37 cellular contexts compared by ENCODE assay signal in the genomic region with DNA sequence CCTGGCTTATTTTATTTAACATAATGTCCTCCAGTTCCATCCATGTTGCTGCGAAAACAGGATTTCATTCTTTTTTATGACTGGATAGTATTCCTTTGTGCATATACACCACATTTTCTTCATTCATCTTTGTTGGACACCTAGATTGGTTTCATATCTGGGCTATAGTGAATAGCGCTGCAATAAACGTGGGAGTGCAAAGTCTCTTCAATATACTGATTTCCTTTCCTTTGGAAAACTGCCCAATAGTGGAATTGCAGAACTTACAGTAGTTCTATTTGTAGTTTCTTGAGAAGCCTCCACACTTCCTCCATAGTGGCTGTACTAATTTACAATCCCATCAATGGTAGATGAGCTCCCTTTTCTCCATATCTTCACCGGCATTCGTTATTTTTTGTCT.
"Had no signal": no experiment of that assay in that cellular context is flagged by ENCODE, and none has a peak within 500 bp of the region (broad histone marks: within the 10 kb centered on the region; RNA-seq: fewer than 3 reads in every experiment).

No MANE protein-coding gene starts in this region.

- FAIRE-seq: bronchial epithelial cell, TTC549 had no signal

- H3K27ac Mint-ChIP-seq: activated B cell treated with CpG ODN at 0.5 μM for 24 hours; activated CD4-positive, alpha-beta memory T cell treated with anti-CD3 and anti-CD28 coated beads, Interleukin-2, amount 10 ng/mL, durations not matched to agents 7 days and 5 days; activated CD4-positive, alpha-beta T cell treated with anti-CD3 and anti-CD28 coated beads for 36 hours; activated CD4-positive, alpha-beta T cell treated with anti-CD3 and anti-CD28 coated beads, Interleukin-2, amount 10 ng/mL, durations not matched to agents 7 days and 5 days; activated CD8-positive, alpha-beta memory T cell treated with anti-CD3 and anti-CD28 coated beads, Interleukin-2, amount 10 ng/mL, durations not matched to agents 7 days and 5 days; activated CD8-positive, alpha-beta T cell treated with anti-CD3 and anti-CD28 coated beads, Interleukin-2, amount 10 ng/mL, durations not matched to agents 7 days and 5 days; activated naive CD4-positive, alpha-beta T cell treated with anti-CD3 and anti-CD28 coated beads, Interleukin-2, amount 10 ng/mL, durations not matched to agents 7 days and 5 days; activated naive CD4-positive, alpha-beta T cell treated with anti-CD3 and anti-CD28 coated beads, Interleukin-2, amount 50 U/mL, for 24 hours; activated naive CD8-positive, alpha-beta T cell; activated naive CD8-positive, alpha-beta T cell treated with anti-CD3 and anti-CD28 coated beads, Interleukin-2, amount 10 ng/mL, durations not matched to agents 7 days and 5 days; activated naive CD8-positive, alpha-beta T cell treated with anti-CD3 and anti-CD28 coated beads, Interleukin-2, amount 50 U/mL, for 24 hours; activated T-cell treated with anti-CD3 and anti-CD28 coated beads, Interleukin-2, amount 50 U/mL, for 24 hours; activated T-helper 2 cell treated with anti-CD3 and anti-CD28 coated beads, Interferon-gamma antibody, Interleukin-2, Interleukin-4, amounts not matched to agents 10 μg/mL and 5 μg/mL and 100 μg/mL, durations not matched to agents 14 hours and 24 hours and 36 hours; brain; T-cell; T-helper 2 cell treated with Interferon-gamma antibody and Interleukin-4, amounts not matched to agents 5 μg/mL and 100 μg/mL, for 36 hours had no signal

- H3K9me3 ChIP-seq: ascending aorta had no signal

- H3K4me3 ChIP-seq: ascending aorta, cardiac muscle cell had no signal

- H3K27me3 ChIP-seq: ascending aorta, cardiac muscle cell had no signal

- DNase-seq: activated B cell treated with CpG ODN at 0.5 μM for 24 hours; activated CD4-positive, alpha-beta memory T cell treated with anti-CD3 and anti-CD28 coated beads, Interleukin-2, amount 10 ng/mL, durations not matched to agents 7 days and 5 days; activated CD4-positive, alpha-beta T cell treated with anti-CD3 and anti-CD28 coated beads for 1 hour; activated CD4-positive, alpha-beta T cell treated with anti-CD3 and anti-CD28 coated beads for 36 hours; activated CD4-positive, alpha-beta T cell treated with anti-CD3 and anti-CD28 coated beads for 48 hours; activated CD4-positive, alpha-beta T cell treated with anti-CD3 and anti-CD28 coated beads, Interleukin-2, amount 10 ng/mL, durations not matched to agents 7 days and 5 days; activated CD4-positive, alpha-beta T cell treated with anti-CD3 and anti-CD28 coated beads, Interleukin-2, amount 50 U/mL, for 48 hours; activated CD8-positive, alpha-beta memory T cell treated with anti-CD3 and anti-CD28 coated beads for 24 hours; activated CD8-positive, alpha-beta memory T cell treated with anti-CD3 and anti-CD28 coated beads, Interleukin-2, amount 10 ng/mL, durations not matched to agents 7 days and 5 days; activated CD8-positive, alpha-beta memory T cell treated with anti-CD3 and anti-CD28 coated beads, Interleukin-2, amount 50 U/mL, for 48 hours; activated CD8-positive, alpha-beta T cell treated with anti-CD3 and anti-CD28 coated beads, Interleukin-2, amount 10 ng/mL, durations not matched to agents 7 days and 5 days; activated effector memory CD4-positive, alpha-beta T cell treated with Interleukin-2 at 50 U/mL for 16 hours; activated gamma-delta T cell; activated naive CD4-positive, alpha-beta T cell treated with anti-CD3 and anti-CD28 coated beads, Interleukin-2, amount 10 ng/mL, durations not matched to agents 7 days and 5 days; activated naive CD4-positive, alpha-beta T cell treated with Interleukin-2 at 50 U/mL for 16 hours; activated naive CD8-positive, alpha-beta T cell treated with anti-CD3 and anti-CD28 coated beads, Interleukin-2, amount 10 ng/mL, durations not matched to agents 7 days and 5 days; activated naive CD8-positive, alpha-beta T cell treated with anti-CD3 and anti-CD28 coated beads, Interleukin-2, amount 50 U/mL, for 24 hours; activated T-cell treated with anti-CD3 and anti-CD28 coated beads, Interleukin-2, amount 50 U/mL, for 24 hours; activated T-cell treated with anti-CD3 and anti-CD28 coated beads, Interleukin-2, amount 50 U/mL, for 48 hours; amygdala; anterior cingulate cortex; caudate nucleus; cerebellar nuclear complex; T-cell; T-helper 2 cell; T-helper 9 cell had no signal

- H3K36me3 Mint-ChIP-seq: activated CD8-positive, alpha-beta memory T cell treated with anti-CD3 and anti-CD28 coated beads, Interleukin-2, amount 10 ng/mL, durations not matched to agents 7 days and 5 days; activated naive CD4-positive, alpha-beta T cell treated with anti-CD3 and anti-CD28 coated beads, Interleukin-2, amount 10 ng/mL, durations not matched to agents 7 days and 5 days; activated naive CD4-positive, alpha-beta T cell treated with anti-CD3 and anti-CD28 coated beads, Interleukin-2, amount 50 U/mL, for 24 hours; activated naive CD8-positive, alpha-beta T cell; activated naive CD8-positive, alpha-beta T cell treated with anti-CD3 and anti-CD28 coated beads, Interleukin-2, amount 10 ng/mL, durations not matched to agents 7 days and 5 days; brain; T-cell had no signal

- H3K27ac ChIP-seq: ascending aorta, cardiac muscle cell, VCaP had no signal

- H3K36me3 ChIP-seq: ascending aorta, cardiac muscle cell had no signal

- H3K4me1 ChIP-seq: ascending aorta had no signal

- H3K9me3 Mint-ChIP-seq: activated B cell treated with CpG ODN at 0.5 μM for 24 hours; activated CD4-positive, alpha-beta memory T cell treated with anti-CD3 and anti-CD28 coated beads, Interleukin-2, amount 10 ng/mL, durations not matched to agents 7 days and 5 days; activated CD4-positive, alpha-beta T cell treated with anti-CD3 and anti-CD28 coated beads, Interleukin-2, amount 10 ng/mL, durations not matched to agents 7 days and 5 days; activated naive CD4-positive, alpha-beta T cell treated with anti-CD3 and anti-CD28 coated beads, Interleukin-2, amount 10 ng/mL, durations not matched to agents 7 days and 5 days; activated naive CD4-positive, alpha-beta T cell treated with anti-CD3 and anti-CD28 coated beads, Interleukin-2, amount 50 U/mL, for 24 hours; activated naive CD8-positive, alpha-beta T cell treated with anti-CD3 and anti-CD28 coated beads, Interleukin-2, amount 10 ng/mL, durations not matched to agents 7 days and 5 days; activated naive CD8-positive, alpha-beta T cell treated with anti-CD3 and anti-CD28 coated beads, Interleukin-2, amount 50 U/mL, for 24 hours; activated T-cell treated with anti-CD3 and anti-CD28 coated beads, Interleukin-2, amount 50 U/mL, for 24 hours; activated T-helper 2 cell treated with anti-CD3 and anti-CD28 coated beads, Interferon-gamma antibody, Interleukin-2, Interleukin-4, amounts not matched to agents 10 μg/mL and 5 μg/mL and 100 μg/mL, durations not matched to agents 14 hours and 24 hours and 36 hours; central memory CD8-positive, alpha-beta T cell; T-cell; T-helper 2 cell treated with Interferon-gamma antibody and Interleukin-4, amounts not matched to agents 5 μg/mL and 100 μg/mL, for 36 hours had no signal

- ATAC-seq: activated CD4-positive, alpha-beta T cell treated with anti-CD3 and anti-CD28 coated beads for 36 hours; activated CD8-positive, alpha-beta memory T cell treated with anti-CD3 and anti-CD28 coated beads, Interleukin-2, amount 10 ng/mL, durations not matched to agents 7 days and 5 days; activated CD8-positive, alpha-beta T cell treated with anti-CD3 and anti-CD28 coated beads, Interleukin-2, amount 10 ng/mL, durations not matched to agents 7 days and 5 days; activated naive CD8-positive, alpha-beta T cell treated with anti-CD3 and anti-CD28 coated beads, Interleukin-2, amount 50 U/mL, for 24 hours; T-cell had no signal

- H3K4me1 Mint-ChIP-seq: activated B cell treated with CpG ODN at 0.5 μM for 24 hours; activated CD4-positive, alpha-beta memory T cell treated with anti-CD3 and anti-CD28 coated beads, Interleukin-2, amount 10 ng/mL, durations not matched to agents 7 days and 5 days; activated CD4-positive, alpha-beta T cell treated with anti-CD3 and anti-CD28 coated beads, Interleukin-2, amount 10 ng/mL, durations not matched to agents 7 days and 5 days; activated naive CD4-positive, alpha-beta T cell treated with anti-CD3 and anti-CD28 coated beads, Interleukin-2, amount 10 ng/mL, durations not matched to agents 7 days and 5 days; activated naive CD4-positive, alpha-beta T cell treated with anti-CD3 and anti-CD28 coated beads, Interleukin-2, amount 50 U/mL, for 24 hours; activated naive CD8-positive, alpha-beta T cell treated with anti-CD3 and anti-CD28 coated beads, Interleukin-2, amount 10 ng/mL, durations not matched to agents 7 days and 5 days; central memory CD8-positive, alpha-beta T cell had no signal

- H3K4me3 Mint-ChIP-seq: activated B cell treated with CpG ODN at 0.5 μM for 24 hours; activated CD4-positive, alpha-beta memory T cell treated with anti-CD3 and anti-CD28 coated beads, Interleukin-2, amount 10 ng/mL, durations not matched to agents 7 days and 5 days; activated CD4-positive, alpha-beta T cell treated with anti-CD3 and anti-CD28 coated beads for 36 hours; activated CD4-positive, alpha-beta T cell treated with anti-CD3 and anti-CD28 coated beads, Interleukin-2, amount 10 ng/mL, durations not matched to agents 7 days and 5 days; activated CD8-positive, alpha-beta memory T cell treated with anti-CD3 and anti-CD28 coated beads, Interleukin-2, amount 10 ng/mL, durations not matched to agents 7 days and 5 days; activated CD8-positive, alpha-beta T cell treated with anti-CD3 and anti-CD28 coated beads, Interleukin-2, amount 10 ng/mL, durations not matched to agents 7 days and 5 days; activated naive CD4-positive, alpha-beta T cell treated with anti-CD3 and anti-CD28 coated beads, Interleukin-2, amount 10 ng/mL, durations not matched to agents 7 days and 5 days; activated naive CD4-positive, alpha-beta T cell treated with anti-CD3 and anti-CD28 coated beads, Interleukin-2, amount 50 U/mL, for 24 hours; activated naive CD8-positive, alpha-beta T cell; activated naive CD8-positive, alpha-beta T cell treated with anti-CD3 and anti-CD28 coated beads, Interleukin-2, amount 10 ng/mL, durations not matched to agents 7 days and 5 days; activated naive CD8-positive, alpha-beta T cell treated with anti-CD3 and anti-CD28 coated beads, Interleukin-2, amount 50 U/mL, for 24 hours; activated T-cell treated with anti-CD3 and anti-CD28 coated beads, Interleukin-2, amount 50 U/mL, for 24 hours; brain; central memory CD8-positive, alpha-beta T cell; T-cell; T-helper 2 cell treated with Interferon-gamma antibody and Interleukin-4, amounts not matched to agents 5 μg/mL and 100 μg/mL, for 36 hours had no signal
